ENCODE assay signal across 9 cellular contexts in the genomic region with DNA sequence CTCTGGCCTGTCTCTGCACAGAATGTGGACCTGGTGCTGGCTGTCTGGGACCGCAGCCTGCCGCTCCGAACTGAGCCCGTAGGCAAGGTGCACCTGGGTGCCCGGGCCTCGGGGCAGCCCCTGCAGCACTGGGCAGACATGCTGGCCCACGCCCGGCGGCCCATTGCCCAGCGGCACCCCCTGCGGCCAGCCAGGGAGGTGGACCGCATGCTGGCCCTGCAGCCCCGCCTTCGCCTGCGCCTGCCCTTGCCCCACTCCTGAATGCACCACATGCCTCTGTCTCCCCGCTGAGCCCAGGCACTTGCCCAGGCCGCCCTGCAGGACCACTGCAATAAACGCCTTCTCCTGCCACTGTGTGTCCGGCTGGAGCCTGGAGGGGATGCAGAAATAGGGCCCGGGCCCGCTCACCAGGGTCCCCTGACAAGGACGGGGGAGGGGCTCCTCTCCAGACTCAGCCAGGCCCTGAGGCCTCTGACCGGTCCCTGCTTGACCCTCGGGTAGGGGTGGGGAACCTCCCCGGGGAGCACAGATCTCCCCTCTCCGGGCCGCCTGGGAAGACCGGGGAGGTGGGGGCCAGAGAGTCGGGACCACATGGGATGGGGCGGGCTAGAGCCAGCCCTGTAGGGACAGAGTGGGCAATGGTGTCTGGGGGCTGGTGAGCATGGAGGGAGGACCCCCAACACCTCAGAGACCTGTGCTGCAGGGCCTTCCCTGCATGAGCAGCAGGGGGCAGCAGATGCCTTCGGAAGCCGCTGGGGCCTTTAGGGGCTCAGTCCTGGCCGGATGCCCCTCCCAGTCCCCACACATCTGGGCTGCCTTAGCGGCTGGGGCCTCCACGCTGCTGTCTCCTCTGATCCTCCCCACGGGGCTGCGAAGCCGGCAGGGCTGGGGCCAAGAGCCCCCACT. TPM values are rescaled to one million over a fixed set of nuclear protein-coding genes. Genes with fewer than 3 reads are reported as not detected.
DNase-seq lines count a peak whose midpoint lies in the region; ATAC-seq and TF ChIP-seq lines count a peak whose summit lies in the region.
"Had no signal": no experiment of that assay in that cellular context is flagged by ENCODE, and none has a peak within 500 bp of the region (broad histone marks: within the 10 kb centered on the region; RNA-seq: fewer than 3 reads in every experiment).

No MANE protein-coding gene starts in this region.

- peak; percentile 41 for ATAC-seq in GM21423 (IDR thresholded peaks at IDR 0.05; ENCODE audit: unreplicated experiment)
- no peak for ATAC-seq in HG03571 (IDR thresholded peaks at IDR 0.05; ENCODE audit: unreplicated experiment)

- H3K56ac ChIP-seq in mesendoderm (ENCODE audit: low read length) = no peak overlapping the region

- H2BK15ac ChIP-seq in mesendoderm (replicated peaks; ENCODE audit: low read depth) = no peak overlapping the region

- H3K27me3 Mint-ChIP-seq in Caco-2 (ENCODE audit: insufficient read depth, unreplicated experiment) = no peaks in the 10 kb centered on the region

- no peaks in the 10 kb centered on the region for H3K9me3 Mint-ChIP-seq in Caco-2 (ENCODE audit: unreplicated experiment)
- H3K9me3 Mint-ChIP-seq: T-helper 1 cell treated with Interleukin-12 subunit alpha and Interleukin-12 subunit beta and Interleukin-4 antibody, amounts not matched to agents 30 μg/mL and 1 μg/mL, for 36 hours had no signal

- H4K5ac ChIP-seq in mesendoderm (ENCODE audit: low read length) = no peak overlapping the region

- no peak overlapping the region for H3K23ac ChIP-seq in mesendoderm (ENCODE audit: low read length)

- CTCF ChIA-PET in Caco-2 (lab: Charles Lee) = interaction anchor here (0.7 to 1.5 kb wide), 3 partner anchors 12 to 185 kb away, joined by 3 to 4 read pairs (median 4); no protein-coding TSS in a partner anchor

- H3K4ac ChIP-seq in mesendoderm (ENCODE audit: low read depth, low read length) = no peak overlapping the region

- H3K79me1 ChIP-seq in mesendoderm (ENCODE audit: low read length) = no peaks in the 10 kb centered on the region

- H2BK5ac ChIP-seq in mesendoderm (ENCODE audit: low read length) = no peak overlapping the region

- H3K27ac Mint-ChIP-seq in Caco-2 (ENCODE audit: unreplicated experiment) = no peak overlapping the region
- H3K27ac Mint-ChIP-seq: T-helper 1 cell treated with Interleukin-12 subunit alpha and Interleukin-12 subunit beta and Interleukin-4 antibody, amounts not matched to agents 30 μg/mL and 1 μg/mL, for 36 hours had no signal

- H3K27me3 ChIP-seq in Caco-2 (replicated peaks; ENCODE audit: control insufficient read depth, insufficient read depth, low read length) = no peaks in the 10 kb centered on the region
- peaks cover 52% of the 10 kb centered on the region for H3K27me3 ChIP-seq in MM.1S (replicated peaks; ENCODE audit: insufficient read depth, low read length)
- H3K27me3 ChIP-seq in colonic mucosa = no peaks in the 10 kb centered on the region
- no peaks in the 10 kb centered on the region for H3K27me3 ChIP-seq in mesendoderm (ENCODE audit: insufficient read depth, low read length, poor library complexity)

- BruUV-seq in Caco-2 (replicated peaks; lab: Mats Ljungman, UMichigan) = no TSS peak

- H3K4me3 Mint-ChIP-seq in Caco-2 (ENCODE audit: unreplicated experiment) = no peak overlapping the region
- H3K4me3 Mint-ChIP-seq: T-helper 1 cell treated with Interleukin-12 subunit alpha and Interleukin-12 subunit beta and Interleukin-4 antibody, amounts not matched to agents 30 μg/mL and 1 μg/mL, for 36 hours had no signal

- intact Hi-C loops in Caco-2 (cut with micrococcal nuclease; ENCODE audit: unreplicated experiment) (loop anchor here (1.0 kb wide), 1 partner anchor 33 kb away; no protein-coding TSS in a partner anchor), colonic mucosa (cut with DNase I) (loop anchor here (5.0 kb wide), 1 partner anchor 315 kb away; no protein-coding TSS in a partner anchor)

- peak; percentile 84 to 91 for TF ChIP-seq CTCF in Caco-2 (IDR thresholded peaks at IDR 0.05; ENCODE audit: insufficient read depth in 1 of 2, low read depth in 1 of 2, low read length in 1 of 2, severe bottlenecking in 1 of 2, unreplicated experiment in 1 of 2)
- TF ChIP-seq CTCF in MM.1S (IDR thresholded peaks at IDR 0.05; ENCODE audit: low read length) = peak; percentile 73
- TF ChIP-seq CTCF in colonic mucosa (IDR thresholded peaks at IDR 0.05) = peak; percentile 88

- H3K36me3 Mint-ChIP-seq in Caco-2 (ENCODE audit: insufficient read depth, unreplicated experiment) = peaks cover 17% of the 10 kb centered on the region

- H2BK120ac ChIP-seq in mesendoderm (ENCODE audit: low read depth, low read length) = no peak overlapping the region

- H4K20me1 ChIP-seq in MM.1S (ENCODE audit: insufficient read depth, low read length) = no peaks in the 10 kb centered on the region

- H3K4me3 ChIP-seq in Caco-2 (ENCODE audit: low read depth, low read length) (no peak overlapping the region), MM.1S (ENCODE audit: low read length) (no peak overlapping the region), colonic mucosa (no peak overlapping the region), mesendoderm (ENCODE audit: low read length) (no peak overlapping the region)

- no peak overlapping the region for H2AK5ac ChIP-seq in mesendoderm (ENCODE audit: low read length)

- H3K9ac ChIP-seq in MM.1S (ENCODE audit: low read length) (no peak overlapping the region), colonic mucosa (ENCODE audit: low read depth in 2 of 2, low read length in 2 of 2) (peak overlapping the region in 1 of 2 donors; percentile 14), mesendoderm (ENCODE audit: low read length) (no peak overlapping the region)

- H2AFZ ChIP-seq in MM.1S (ENCODE audit: low read length) = no peak overlapping the region

- H3K79me2 ChIP-seq in MM.1S (ENCODE audit: low read length) (no peaks in the 10 kb centered on the region), mesendoderm (ENCODE audit: control insufficient read depth, insufficient read depth, low read length) (no peaks in the 10 kb centered on the region)

- no peak overlapping the region for H3K27ac ChIP-seq in MM.1S (ENCODE audit: low read length)
- H3K27ac ChIP-seq in colonic mucosa = no peak overlapping the region
- no peak overlapping the region for H3K27ac ChIP-seq in mesendoderm (ENCODE audit: low read depth, low read length)

- no peaks in the 10 kb centered on the region for H3K9me3 ChIP-seq in Caco-2
- no peaks in the 10 kb centered on the region for H3K9me3 ChIP-seq in MM.1S (replicated peaks; ENCODE audit: insufficient read depth, low read length)
- H3K9me3 ChIP-seq in colonic mucosa = no peaks in the 10 kb centered on the region

- no peaks in the 10 kb centered on the region for H3F3A ChIP-seq in MM.1S (ENCODE audit: insufficient read depth, low read length)

- DNase-seq in Caco-2 = peak; percentile 76 to 80
- DNase-seq in MM.1S = peak; percentile 43
- peak; percentile 72 to 74 for DNase-seq in activated CD4-positive, alpha-beta T cell treated with anti-CD3 and anti-CD28 coated beads for 4 hours
- DNase-seq in colonic mucosa = peak; percentile 64
- DNase-seq in mesendoderm = peak; percentile 63
- peak; percentile 69 to 73 for DNase-seq in stimulated activated CD8-positive, alpha-beta memory T cell treated with anti-CD3 and anti-CD28 coated beads, Interleukin-7, amount 100 ng/mL, for 1 hour (ENCODE audit: low read depth in 2 of 2)

- H3K9me2 ChIP-seq in MM.1S (replicated peaks; ENCODE audit: insufficient read depth, low read length) = no peaks in the 10 kb centered on the region

- H3K4me2 ChIP-seq in MM.1S (ENCODE audit: low read depth, low read length) = no peak overlapping the region
- H3K4me2 ChIP-seq in mesendoderm (ENCODE audit: low read length) = no peak overlapping the region

- H3K4me1 ChIP-seq in Caco-2 (peaks cover 44% of the 10 kb centered on the region), MM.1S (ENCODE audit: low read length) (no peaks in the 10 kb centered on the region), colonic mucosa (peaks cover 14% of the 10 kb centered on the region), mesendoderm (ENCODE audit: control insufficient read depth, low read depth, low read length) (no peaks in the 10 kb centered on the region)

- H3K36me3 ChIP-seq in Caco-2 (ENCODE audit: control insufficient read depth, insufficient read depth, low read length) (no peaks in the 10 kb centered on the region), MM.1S (replicated peaks; ENCODE audit: insufficient read depth, low read length) (no peaks in the 10 kb centered on the region), colonic mucosa (no peaks in the 10 kb centered on the region), mesendoderm (ENCODE audit: control insufficient read depth, insufficient read depth, low read length) (no peaks in the 10 kb centered on the region)

- no CpG with 5 or more reads among the region's 38 CpGs for WGBS in mesendoderm (ENCODE audit: extremely low coverage, insufficient coverage, low lambda C conversion rate)

- no peak overlapping the region for H3K18ac ChIP-seq in mesendoderm (ENCODE audit: low read length)

- POLR2A ChIA-PET in Caco-2 (lab: Charles Lee) = interaction anchor here (0.8 kb wide), 1 partner anchor 111 kb away, joined by 3 read pairs; no protein-coding TSS in a partner anchor

- H3K4me1 Mint-ChIP-seq in Caco-2 (ENCODE audit: low read depth, unreplicated experiment) = peaks cover 17% of the 10 kb centered on the region

- H4K8ac ChIP-seq in mesendoderm (ENCODE audit: low read depth, low read length) = no peak overlapping the region

RNA-seq across cellular contexts. Expression of gene TNNI2, which starts 1.4 kb away (rescaled TPM):
- 5.7 and 8.6 TPM in 2 replicates for total RNA-seq in Caco-2 (2022)
- total RNA-seq in colonic mucosa = under 1 TPM in 1 of 2 donors, not detected in 1; 0.94 TPM
- polyA plus RNA-seq in mesendoderm (2013, experiment 1 of 2) = not detected
- polyA plus RNA-seq in mesendoderm (2013, experiment 2 of 2) = not detected

RNA-seq across cellular contexts. Expression of gene SYT8, which starts 2.6 kb away (rescaled TPM):
- 11.3 and 14.9 TPM in 2 replicates for total RNA-seq in Caco-2 (2022)
- total RNA-seq in colonic mucosa = 1 to 10 TPM; 1.7 to 3.5 TPM
- polyA plus RNA-seq in mesendoderm (2013, experiment 1 of 2) = not detected
- polyA plus RNA-seq in mesendoderm (2013, experiment 2 of 2) = not detected

RNA-seq across cellular contexts. Expression of gene LSP1, which starts 15.5 kb away (rescaled TPM):
- 1.5 TPM in 1 of 2 replicates, not detected in the other for total RNA-seq in Caco-2 (2022)
- 10 to 100 TPM; 18.9 to 23.0 TPM for total RNA-seq in colonic mucosa
- polyA plus RNA-seq in mesendoderm (2013, experiment 1 of 2) = 0.08 TPM
- polyA plus RNA-seq in mesendoderm (2013, experiment 2 of 2) = 0.03 TPM

RNA-seq across cellular contexts. Expression of gene PRR33, which starts 54.3 kb away (rescaled TPM):
- total RNA-seq in Caco-2 (2022) (not detected in 2 replicates), colonic mucosa (not detected)
- not detected for polyA plus RNA-seq in mesendoderm (2013, experiment 1 of 2)
- polyA plus RNA-seq in mesendoderm (2013, experiment 2 of 2) = 0.01 TPM
